ENCODE assay signal across 29 cellular contexts in the genomic region with DNA sequence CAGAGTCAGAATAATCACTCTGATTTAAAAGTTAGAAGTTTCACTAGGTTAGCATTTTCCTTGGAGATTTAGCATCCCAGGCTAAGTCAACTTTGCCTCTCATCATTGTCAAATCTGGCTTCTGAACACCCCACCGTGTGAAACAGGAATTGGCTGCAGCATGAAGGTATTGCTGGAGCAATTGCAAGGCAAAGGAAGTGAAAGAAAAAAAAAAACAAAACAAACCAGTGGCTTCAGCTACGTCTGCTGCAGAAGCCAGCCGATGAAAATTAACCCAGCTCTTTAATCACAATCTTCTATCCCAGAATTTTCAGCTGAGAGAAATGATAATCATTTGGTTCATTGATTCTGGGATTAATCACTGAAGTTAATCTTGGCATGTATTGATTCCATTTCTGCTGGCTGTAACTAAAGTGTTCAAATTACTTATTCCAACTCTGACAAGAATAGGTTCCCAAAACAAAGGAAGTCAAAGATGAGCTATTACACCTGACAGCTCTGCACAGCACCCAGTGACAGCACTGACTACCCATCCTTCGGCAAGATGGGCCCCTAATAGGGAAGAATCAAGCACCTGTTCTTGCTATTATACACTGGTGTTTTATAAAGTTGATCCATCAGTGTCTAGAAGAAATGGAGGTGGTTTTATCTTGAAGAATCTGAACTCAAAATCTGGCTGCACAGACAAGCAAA. TPM values are rescaled to one million over a fixed set of nuclear protein-coding genes. Genes with fewer than 3 reads are reported as not detected.
"Had no signal": no experiment of that assay in that cellular context is flagged by ENCODE, and none has a peak within 500 bp of the region (broad histone marks: within the 10 kb centered on the region; RNA-seq: fewer than 3 reads in every experiment).

No MANE protein-coding gene starts in this region.

- DNase-seq: activated CD4-positive, alpha-beta memory T cell treated with anti-CD3 and anti-CD28 coated beads, Interleukin-2, amount 10 ng/mL, durations not matched to agents 7 days and 5 days; activated CD4-positive, alpha-beta T cell treated with anti-CD3 and anti-CD28 coated beads for 36 hours; activated CD4-positive, alpha-beta T cell treated with anti-CD3 and anti-CD28 coated beads, Interleukin-2, amount 50 U/mL, for 1 hour; activated gamma-delta T cell treated with Interleukin-2 at 50 U/mL for 16 hours; activated naive CD4-positive, alpha-beta T cell treated with anti-CD3 and anti-CD28 coated beads, Interleukin-2, amount 10 ng/mL, durations not matched to agents 7 days and 5 days; activated naive CD8-positive, alpha-beta T cell treated with anti-CD3 and anti-CD28 coated beads for 36 hours; activated T-cell treated with anti-CD3 and anti-CD28 coated beads for 4 hours; activated T-cell treated with anti-CD3 and anti-CD28 coated beads, Interleukin-2, amount 50 U/mL, for 48 hours; brain microvascular endothelial cell; MM.1S; NCI-H1092 treated with DMSO at 0.1 percent for 48 hours; NCI-H1417 treated with DMSO at 0.1 percent for 48 hours; NCI-H1694; NCI-H2029; NCI-H2107; NCI-H2171 treated with DMSO at 0.1 percent for 48 hours; NCI-H226; NCI-H510A; NCI-H526 treated with DMSO at 0.1 percent for 48 hours; Right ventricle myocardium superior; SJCRH30; SK-N-SH; T-helper 1 cell; WERI-Rb-1 had no signal

- H3K27me3 ChIP-seq: brain microvascular endothelial cell, cardiac muscle cell, SJCRH30 had no signal

- H3K9ac ChIP-seq: SK-N-SH had no signal

- H3K4me1 ChIP-seq: SJCRH30 had no signal

- H3K4me3 ChIP-seq: cardiac muscle cell, SJCRH30 had no signal

- H3K27ac ChIP-seq: brain microvascular endothelial cell, cardiac muscle cell, RWPE1, SJCRH30, WERI-Rb-1 had no signal

- H3K36me3 ChIP-seq: brain microvascular endothelial cell, cardiac muscle cell, SJCRH30, WERI-Rb-1 had no signal

- H3K9me2 ChIP-seq: SK-N-SH had no signal

- H3K9me3 ChIP-seq: SJCRH30, SK-N-SH had no signal

- H3K4me2 ChIP-seq: SK-N-SH had no signal

RNA-seq across cellular contexts. Expression of gene REG3G, which starts 42.7 kb away (rescaled TPM):
- total RNA-seq: activated CD4-positive, alpha-beta memory T cell treated with anti-CD3 and anti-CD28 coated beads, Interleukin-2, amount 10 ng/mL, durations not matched to agents 7 days and 5 days; activated CD4-positive, alpha-beta T cell treated with anti-CD3 and anti-CD28 coated beads for 36 hours; activated CD8-positive, alpha-beta memory T cell treated with anti-CD3 and anti-CD28 coated beads for 36 hours; activated naive CD8-positive, alpha-beta T cell treated with anti-CD3 and anti-CD28 coated beads for 36 hours; activated T-helper 17 cell treated with anti-CD3 and anti-CD28 coated beads, Interleukin-2, amount 50 U/mL, for 72 hours; cardiac muscle cell; Right ventricle myocardium superior; SJCRH30; T-helper 2 cell treated with Interferon-gamma antibody and Interleukin-4, amounts not matched to agents 100 ng/mL and 5 ng/mL, for 36 hours had no signal
